In the genomic region with DNA sequence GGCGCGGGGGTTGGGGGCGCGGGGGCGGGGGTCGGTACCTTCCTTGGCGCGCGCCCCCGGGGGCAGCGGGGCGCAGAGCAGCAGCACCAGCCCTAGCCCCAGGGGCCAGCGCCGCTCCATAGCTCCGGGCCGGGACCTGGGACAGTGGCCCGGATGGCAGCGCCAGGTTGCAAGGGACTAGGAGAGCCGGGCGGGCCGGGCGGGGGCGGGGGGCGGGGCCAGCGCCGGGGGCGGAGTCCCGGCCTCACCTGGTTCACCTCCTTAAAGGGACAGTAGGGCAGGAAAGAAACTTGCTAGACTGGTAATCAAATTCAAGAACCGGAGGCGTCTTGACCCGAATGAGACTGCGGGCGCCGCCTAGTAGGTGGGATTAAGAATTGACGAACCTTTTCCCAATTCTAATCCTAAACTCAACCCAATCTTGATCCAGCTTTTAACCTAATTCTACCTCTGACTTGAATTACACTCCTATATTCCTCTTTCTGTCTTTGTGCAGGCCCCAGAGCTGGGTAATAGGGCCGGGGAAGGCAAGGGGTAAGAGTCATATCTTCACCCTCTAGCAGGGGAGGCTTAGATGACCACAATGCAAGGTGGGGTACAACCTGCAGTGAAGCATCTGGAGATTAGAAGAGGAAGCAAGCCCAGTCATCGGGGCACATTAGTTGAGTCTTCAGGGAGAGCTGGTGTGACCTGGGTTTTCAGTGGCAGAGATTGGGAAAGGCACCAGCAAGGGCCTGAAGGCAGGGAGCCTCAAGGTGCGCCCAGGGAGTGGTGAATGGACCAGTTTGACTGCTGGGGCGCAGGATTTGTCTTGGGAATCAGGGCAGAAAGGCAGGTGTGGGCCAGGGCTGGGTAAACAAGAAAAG, we compare ENCODE assay signal across 8 cellular contexts.
A peak's percentile ranks its signal among the peaks of the same experiment; 100 is the strongest.
DNase-seq lines count a peak whose midpoint lies in the region; ATAC-seq lines count a peak whose summit lies in the region.

EPHA1 (minus strand) TSS at position 171 of the 866 bp plus-strand sequence; CDS start at position 120, 51 bp downstream.

- H3K9me3 ChIP-seq in muscle layer of duodenum (ENCODE audit: control insufficient read depth in 1 of 2, low read length in 2 of 2): no peaks in the 10 kb centered on the region

- H3K4me3 ChIP-seq in muscle layer of duodenum (ENCODE audit: low read depth in 1 of 2, low read length in 2 of 2): peak within 1 kb of the TSS; percentile 3 to 44

- H3K27me3 ChIP-seq in muscle layer of duodenum (ENCODE audit: low read depth, low read length): no peaks in the 10 kb centered on the region

- peaks cover 6 to 19% of the 10 kb centered on the region in 2 donors for H3K4me1 ChIP-seq in muscle layer of duodenum (ENCODE audit: control insufficient read depth in 1 of 2, insufficient read depth in 2 of 2, low read length in 2 of 2)

- H3K36me3 ChIP-seq in muscle layer of duodenum (ENCODE audit: control insufficient read depth in 1 of 2, insufficient read depth in 2 of 2, low read length in 2 of 2): no peaks in the 10 kb centered on the region

- peak within 1 kb of the TSS; percentile 57 for H3K27ac ChIP-seq in muscle layer of duodenum (ENCODE audit: low read length)

- ATAC-seq in activated CD4-positive, CD25-positive, alpha-beta regulatory T cell treated with anti-CD3 and anti-CD28 coated beads, Interleukin-2, amount 50 U/mL, for 24 hours: peak; percentile 62 to 79
- ATAC-seq in HG02970 (IDR thresholded peaks at IDR 0.05; ENCODE audit: low FRiP score, unreplicated experiment): no peak

- DNase-seq in COLO668 (lab: John Stamatoyannopoulos, UW; ENCODE audit: unreplicated experiment) (peak; percentile 26), HuH-7.5 (ENCODE audit: low spot score) (peak; percentile 62), NCI-H1694 (lab: John Stamatoyannopoulos, UW) (no peak), SW 1271 (lab: John Stamatoyannopoulos, UW) (no peak)
- DNase-seq in effector CD8-positive, alpha-beta T cell (lab: John Stamatoyannopoulos, UW): peak; percentile 58

Comparison
In these comparisons a context has a peak if more than half of its experiments do, and no peak if none do; other contexts are left out.
1. DNase-seq: peak in COLO668 (single experiment), HuH-7.5 (single experiment) and effector CD8-positive, alpha-beta T cell (single experiment); none in NCI-H1694 (single experiment) and SW 1271 (0 of 2).